In genomic region chr12:42145552-42146215, GRCh38 we compare ENCODE assay signal across 2 cellular contexts.
TF ChIP-seq lines count a peak whose summit lies in the region.

No MANE protein-coding gene starts in this region.

TF ChIP-seq in IMR-90, 13 proteins besides CTCF, POLR2A, EP300 and RAD21:
- no peak for TF ChIP-seq FOS (IDR thresholded peaks at IDR 0.05; ENCODE audit: low read depth, low read length)
- TF ChIP-seq CHD1 (IDR thresholded peaks at IDR 0.05; ENCODE audit: low read depth, low read length): no peak
- TF ChIP-seq BHLHE40 (IDR thresholded peaks at IDR 0.05; ENCODE audit: low read depth, low read length): no peak

TF ChIP-seq in K562, 482 proteins besides CTCF, POLR2A, EP300 and RAD21:
- TF ChIP-seq CBFA2T3 (IDR thresholded peaks at IDR 0.05): 0 out of 2 replicates have a peak, but pooled peaks have one; percentile 2
- TF ChIP-seq EGR1 (conservative IDR thresholded peaks at IDR 0.05): peak; percentile 75
- TF ChIP-seq MED1 (CRISPR knock-in tag; IDR thresholded peaks at IDR 0.05; ENCODE audit: borderline replicate concordance): no peak
- peak in 1 of 2 experiments; percentile 18; a peak in 1 of 4 replicates for TF ChIP-seq KDM1A (IDR thresholded peaks at IDR 0.05)
- peak; percentile 35; the same call in 1 of the 2 replicates for TF ChIP-seq PHF21A (IDR thresholded peaks at IDR 0.05; ENCODE audit: borderline replicate concordance, low read depth)
- peak in 1 of 2 experiments; percentile 47; a peak in 1 of 4 replicates for TF ChIP-seq FOXK2 (conservative IDR thresholded peaks at IDR 0.05 in 1 of 2, IDR thresholded peaks at IDR 0.05 in 1 of 2; ENCODE audit: low read depth in 2 of 2)
- TF ChIP-seq CTCFL (IDR thresholded peaks at IDR 0.05; ENCODE audit: borderline replicate concordance, insufficient read depth, low read depth, low read length, poor library complexity, severe bottlenecking): peak; percentile 11
- TF ChIP-seq SMARCC2 (IDR thresholded peaks at IDR 0.05; ENCODE audit: low read depth): 0 out of 2 replicates have a peak, but pooled peaks have one; percentile 32
- TF ChIP-seq HMG20A (CRISPR knock-in tag; conservative IDR thresholded peaks at IDR 0.05): no peak
- TF ChIP-seq DPF2 (IDR thresholded peaks at IDR 0.05): 0 out of 2 replicates have a peak, but pooled peaks have one; percentile 39
- TF ChIP-seq ZNF324 (CRISPR knock-in tag; IDR thresholded peaks at IDR 0.05): no peak
- peak; percentile 66; the same call in 1 of the 2 replicates for TF ChIP-seq CUX1 (CRISPR knock-in tag; IDR thresholded peaks at IDR 0.05)
- no peak for TF ChIP-seq ZBTB5 (IDR thresholded peaks at IDR 0.05)
- 0 out of 2 replicates have a peak, but pooled peaks have one; percentile 24 for TF ChIP-seq NR2C1 (IDR thresholded peaks at IDR 0.05)
- no peak for TF ChIP-seq NR2C1 (tag; IDR thresholded peaks at IDR 0.05)
- TF ChIP-seq JUND (IDR thresholded peaks at IDR 0.05; ENCODE audit: borderline replicate concordance, low read depth, low read length): no peak
- TF ChIP-seq JUND (tag; IDR thresholded peaks at IDR 0.05; ENCODE audit: borderline replicate concordance, low read depth, low read length): peak; percentile 28; the same call in 1 of the 3 replicates
TF ChIP-seq in K562: peak in this region for 11.
